In genomic region chr3:149004622-149005021, GRCh38 we compare ENCODE assay signal across 10 cellular contexts. TPM values are rescaled to one million over a fixed set of nuclear protein-coding genes. Genes with fewer than 3 reads are reported as not detected.
DNase-seq lines count a peak whose midpoint lies in the region; ATAC-seq and TF ChIP-seq lines count a peak whose summit lies in the region.
"Had no signal": no experiment of that assay in that cellular context is flagged by ENCODE, and none has a peak within 500 bp of the region (broad histone marks: within the 10 kb centered on the region; RNA-seq: fewer than 3 reads in every experiment).

No MANE protein-coding gene starts in this region.

- H3K4me2 ChIP-seq in neural progenitor cell, result no peak overlapping the region

- peaks cover 3% of the 10 kb centered on the region for H3K36me3 Mint-ChIP-seq in neural progenitor cell
- H3K36me3 Mint-ChIP-seq in stimulated activated naive B cell treated with anti-CD40 and anti-IgM and Interleukin-4, amounts not matched to agents 10 μg/mL and 1 μg/mL and 100 μg/mL, for 72 hours, result peaks cover 33 to 40% of the 10 kb centered on the region in 2 donors

- H2AFZ ChIP-seq in neural progenitor cell (replicated peaks), result no peak overlapping the region

- no peak overlapping the region for H3K4me3 Mint-ChIP-seq in neural progenitor cell
- H3K4me3 Mint-ChIP-seq in stimulated activated naive B cell treated with anti-CD40 and anti-IgM and Interleukin-4, amounts not matched to agents 10 μg/mL and 1 μg/mL and 100 μg/mL, for 72 hours, result no peak overlapping the region

- peaks cover 5% of the 10 kb centered on the region for H3K27me3 Mint-ChIP-seq in neural progenitor cell (ENCODE audit: insufficient read depth, low read depth)
- H3K27me3 Mint-ChIP-seq in stimulated activated naive B cell treated with anti-CD40 and anti-IgM and Interleukin-4, amounts not matched to agents 10 μg/mL and 1 μg/mL and 100 μg/mL, for 72 hours, result no peaks in the 10 kb centered on the region

- H3K4me1 ChIP-seq in neural progenitor cell, result peaks cover 5% of the 10 kb centered on the region
- H3K4me1 ChIP-seq: colonic mucosa had no signal

- no peaks in the 10 kb centered on the region for H3K9me3 Mint-ChIP-seq in neural progenitor cell
- H3K9me3 Mint-ChIP-seq in stimulated activated naive B cell treated with anti-CD40 and anti-IgM and Interleukin-4, amounts not matched to agents 10 μg/mL and 1 μg/mL and 100 μg/mL, for 72 hours, result no peaks in the 10 kb centered on the region

- H3K79me2 ChIP-seq in neural progenitor cell (ENCODE audit: low read depth), result no peaks in the 10 kb centered on the region

- no peak overlapping the region for H3K9ac ChIP-seq in neural progenitor cell

- H4K20me1 ChIP-seq in neural progenitor cell (ENCODE audit: low read depth), result no peaks in the 10 kb centered on the region

- no peaks in the 10 kb centered on the region for H3K36me3 ChIP-seq in neural progenitor cell
- H3K36me3 ChIP-seq: colonic mucosa had no signal

- H3K4me1 Mint-ChIP-seq in neural progenitor cell, result peaks cover 21% of the 10 kb centered on the region
- peaks cover 3 to 8% of the 10 kb centered on the region in 2 donors for H3K4me1 Mint-ChIP-seq in stimulated activated naive B cell treated with anti-CD40 and anti-IgM and Interleukin-4, amounts not matched to agents 10 μg/mL and 1 μg/mL and 100 μg/mL, for 72 hours

- no peaks in the 10 kb centered on the region for H3F3A ChIP-seq in neural progenitor cell (ENCODE audit: low read depth)

- no peaks in the 10 kb centered on the region for H3K27me3 ChIP-seq in neural progenitor cell
- H3K27me3 ChIP-seq: colonic mucosa had no signal

- no peaks in the 10 kb centered on the region for H3K9me3 ChIP-seq in neural progenitor cell (ENCODE audit: low read depth)
- H3K9me3 ChIP-seq: colonic mucosa had no signal

- ATAC-seq in GM18907 (IDR thresholded peaks at IDR 0.05; ENCODE audit: unreplicated experiment) (no peak), GM21723 (IDR thresholded peaks at IDR 0.05; ENCODE audit: unreplicated experiment) (no peak), HG03565 (IDR thresholded peaks at IDR 0.05; ENCODE audit: unreplicated experiment) (no peak)
- no peak for ATAC-seq in stimulated activated naive B cell treated with anti-CD40 and anti-IgM and Interleukin-4, amounts not matched to agents 10 μg/mL and 1 μg/mL and 100 μg/mL, for 72 hours (replicated peaks)

- TF ChIP-seq CTCF in choroid plexus epithelial cell (conservative IDR thresholded peaks at IDR 0.05; ENCODE audit: low read depth, low read length) (no peak), neural progenitor cell (IDR thresholded peaks at IDR 0.05) (no peak)

- DNase-seq in DMS153 (lab: John Stamatoyannopoulos, UW) (peak; percentile 89), NCI-H2081 (lab: John Stamatoyannopoulos, UW) (peak; percentile 55 to 87), choroid plexus epithelial cell (ENCODE audit: low read depth) (peak; percentile 88), neural progenitor cell (ENCODE audit: low spot score) (peak; percentile 5)
- no peak for DNase-seq in stimulated activated naive B cell treated with anti-CD40 and anti-IgM and Interleukin-4, amounts not matched to agents 10 μg/mL and 1 μg/mL and 100 μg/mL, for 72 hours
- DNase-seq: colonic mucosa, SW 1271 had no signal

- no peak overlapping the region for H3K27ac ChIP-seq in neural progenitor cell
- H3K27ac ChIP-seq: colonic mucosa had no signal

- no peak overlapping the region for H3K4me3 ChIP-seq in choroid plexus epithelial cell (ENCODE audit: low read depth, low read length)
- no peak overlapping the region for H3K4me3 ChIP-seq in neural progenitor cell
- H3K4me3 ChIP-seq: colonic mucosa had no signal

- no peak overlapping the region for H3K27ac Mint-ChIP-seq in neural progenitor cell
- no peak overlapping the region for H3K27ac Mint-ChIP-seq in stimulated activated naive B cell treated with anti-CD40 and anti-IgM and Interleukin-4, amounts not matched to agents 10 μg/mL and 1 μg/mL and 100 μg/mL, for 72 hours

RNA-seq across cellular contexts. Expression of gene GYG1, which starts 13.3 kb away (rescaled TPM):
- total RNA-seq in neural progenitor cell (ENCODE audit: low replicate concordance), result 20.7 and 22.0 TPM in 2 replicates
